ENCODE assay signal across 1 cellular context in genomic region chr1:22052115-22053017, GRCh38.
TF ChIP-seq lines count a peak whose summit lies in the region.

TSS of gene CDC42 (plus strand) at chr1:22052709. CDS start at chr1:22078479, 25,770 bp downstream.

TF ChIP-seq in HEK293, 187 proteins besides CTCF, POLR2A, EP300 and RAD21 (continued from another document and continues in another):
- no peak for TF ChIP-seq ZNF133 (tag by site-specific recombination; IDR thresholded peaks at IDR 0.05)
- TF ChIP-seq PRDM1 (tag by site-specific recombination; IDR thresholded peaks at IDR 0.05) = no peak
- TF ChIP-seq OVOL3 (tag by site-specific recombination; IDR thresholded peaks at IDR 0.05) = no peak
- no peak for TF ChIP-seq ZNF449 (tag by site-specific recombination; IDR thresholded peaks at IDR 0.05)
- no peak for TF ChIP-seq ZNF624 (tag by site-specific recombination; IDR thresholded peaks at IDR 0.05)
- peak; percentile 99 for TF ChIP-seq KLF7 (tag by site-specific recombination; IDR thresholded peaks at IDR 0.05; ENCODE audit: borderline replicate concordance)
- no peak for TF ChIP-seq ZNF292 (tag by site-specific recombination; IDR thresholded peaks at IDR 0.05; ENCODE audit: borderline replicate concordance, low read depth)
- TF ChIP-seq ZNF174 (tag by site-specific recombination; IDR thresholded peaks at IDR 0.05) = no peak
- TF ChIP-seq ZNF654 (tag by site-specific recombination; IDR thresholded peaks at IDR 0.05; ENCODE audit: low read depth) = no peak
- no peak for TF ChIP-seq REST (tag by site-specific recombination; IDR thresholded peaks at IDR 0.05)
- TF ChIP-seq FEZF1 (tag by site-specific recombination; IDR thresholded peaks at IDR 0.05) = no peak
- TF ChIP-seq ZEB2 (tag by site-specific recombination; IDR thresholded peaks at IDR 0.05) = peak; percentile 97
- 0 out of 2 replicates have a peak, but pooled peaks have one; percentile 4 for TF ChIP-seq ZNF580 (tag by site-specific recombination; IDR thresholded peaks at IDR 0.05)
- no peak for TF ChIP-seq ZNF184 (tag by site-specific recombination; IDR thresholded peaks at IDR 0.05)
- peak; percentile 95 for TF ChIP-seq KLF1 (tag by site-specific recombination; IDR thresholded peaks at IDR 0.05)
- peak; percentile 98 for TF ChIP-seq ZBTB26 (tag by site-specific recombination; optimal IDR thresholded peaks at IDR 0.05)
- TF ChIP-seq MYNN (tag by site-specific recombination; IDR thresholded peaks at IDR 0.05; ENCODE audit: borderline replicate concordance) = no peak
- no peak for TF ChIP-seq ZNF18 (tag by site-specific recombination; IDR thresholded peaks at IDR 0.05)
- TF ChIP-seq ZFP37 (tag by site-specific recombination; IDR thresholded peaks at IDR 0.05) = peak; percentile 77; the same call in 1 of the 2 replicates
- no peak for TF ChIP-seq PBX3 (CRISPR knock-in tag; IDR thresholded peaks at IDR 0.05)
- no peak for TF ChIP-seq ZNF23 (tag by site-specific recombination; IDR thresholded peaks at IDR 0.05; ENCODE audit: borderline replicate concordance)
- peak; percentile 98 for TF ChIP-seq SP2 (tag by site-specific recombination; IDR thresholded peaks at IDR 0.05)
- peak; percentile 86 for TF ChIP-seq GLIS2 (tag by site-specific recombination; IDR thresholded peaks at IDR 0.05)
- no peak for TF ChIP-seq ZFP41 (tag by site-specific recombination; IDR thresholded peaks at IDR 0.05; ENCODE audit: borderline replicate concordance)
- TF ChIP-seq, protein P1, sequence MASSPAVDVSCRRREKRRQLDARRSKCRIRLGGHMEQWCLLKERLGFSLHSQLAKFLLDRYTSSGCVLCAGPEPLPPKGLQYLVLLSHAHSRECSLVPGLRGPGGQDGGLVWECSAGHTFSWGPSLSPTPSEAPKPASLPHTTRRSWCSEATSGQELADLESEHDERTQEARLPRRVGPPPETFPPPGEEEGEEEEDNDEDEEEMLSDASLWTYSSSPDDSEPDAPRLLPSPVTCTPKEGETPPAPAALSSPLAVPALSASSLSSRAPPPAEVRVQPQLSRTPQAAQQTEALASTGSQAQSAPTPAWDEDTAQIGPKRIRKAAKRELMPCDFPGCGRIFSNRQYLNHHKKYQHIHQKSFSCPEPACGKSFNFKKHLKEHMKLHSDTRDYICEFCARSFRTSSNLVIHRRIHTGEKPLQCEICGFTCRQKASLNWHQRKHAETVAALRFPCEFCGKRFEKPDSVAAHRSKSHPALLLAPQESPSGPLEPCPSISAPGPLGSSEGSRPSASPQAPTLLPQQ (tag by site-specific recombination; IDR thresholded peaks at IDR 0.05) = peak; percentile 72
- no peak for TF ChIP-seq ZNF701 (tag by site-specific recombination; IDR thresholded peaks at IDR 0.05)
- TF ChIP-seq MEIS1 (CRISPR knock-in tag; IDR thresholded peaks at IDR 0.05; ENCODE audit: borderline replicate concordance) = no peak
- TF ChIP-seq ZNF623 (tag by site-specific recombination; IDR thresholded peaks at IDR 0.05) = no peak
- peak; percentile 32; the same call in 1 of the 2 replicates for TF ChIP-seq ZNF366 (tag by site-specific recombination; conservative IDR thresholded peaks at IDR 0.05)
- TF ChIP-seq ZNF2 (tag by site-specific recombination; IDR thresholded peaks at IDR 0.05) = peak; percentile 62; the same call in 1 of the 2 replicates
- peak; percentile 67 for TF ChIP-seq EGR2 (tag by site-specific recombination; IDR thresholded peaks at IDR 0.05; ENCODE audit: low read depth)
- peak; percentile 57; the same call in 1 of the 2 replicates for TF ChIP-seq WT1 (tag by site-specific recombination; IDR thresholded peaks at IDR 0.05)
- no peak for TF ChIP-seq GLI2 (tag by site-specific recombination; IDR thresholded peaks at IDR 0.05; ENCODE audit: borderline replicate concordance, low read depth)
- peak; percentile 51; the same call in 1 of the 2 replicates for TF ChIP-seq ZNF843 (tag by site-specific recombination; IDR thresholded peaks at IDR 0.05)
- TF ChIP-seq ZNF777 (tag by site-specific recombination; IDR thresholded peaks at IDR 0.05; ENCODE audit: borderline replicate concordance) = no peak
- no peak for TF ChIP-seq ZNF785 (tag by site-specific recombination; IDR thresholded peaks at IDR 0.05)
- TF ChIP-seq ZNF561 (tag by site-specific recombination; IDR thresholded peaks at IDR 0.05; ENCODE audit: borderline replicate concordance) = 0 out of 2 replicates have a peak, but pooled peaks have one; percentile 17
- TF ChIP-seq ZBTB7A (tag by site-specific recombination; IDR thresholded peaks at IDR 0.05; ENCODE audit: low read depth) = no peak; the same call in 1 of the 2 replicates
- TF ChIP-seq SCRT1 (tag by site-specific recombination; IDR thresholded peaks at IDR 0.05; ENCODE audit: borderline replicate concordance) = no peak
- 0 out of 2 replicates have a peak, but pooled peaks have one; percentile 5 for TF ChIP-seq ZNF404 (tag by site-specific recombination; IDR thresholded peaks at IDR 0.05)
- TF ChIP-seq ZNF621 (tag by site-specific recombination; IDR thresholded peaks at IDR 0.05) = no peak
- peak; percentile 46; the same call in 1 of the 2 replicates for TF ChIP-seq ZNF518A (tag by site-specific recombination; conservative IDR thresholded peaks at IDR 0.05; ENCODE audit: low read depth)
- no peak for TF ChIP-seq ZNF670 (tag by site-specific recombination; IDR thresholded peaks at IDR 0.05; ENCODE audit: low read depth)
- TF ChIP-seq ZNF394 (tag by site-specific recombination; IDR thresholded peaks at IDR 0.05; ENCODE audit: borderline replicate concordance) = peak; percentile 100
- TF ChIP-seq ZNF776 (tag by site-specific recombination; IDR thresholded peaks at IDR 0.05; ENCODE audit: borderline replicate concordance) = no peak
- no peak for TF ChIP-seq ZNF157 (tag by site-specific recombination; IDR thresholded peaks at IDR 0.05)
- peak; percentile 85; the same call in 1 of the 2 replicates for TF ChIP-seq ZNF501 (tag by site-specific recombination; IDR thresholded peaks at IDR 0.05)
- TF ChIP-seq ZNF555 (tag by site-specific recombination; conservative IDR thresholded peaks at IDR 0.05) = no peak
- no peak for TF ChIP-seq YY2 (tag by site-specific recombination; IDR thresholded peaks at IDR 0.05)
- no peak for TF ChIP-seq ZNF645 (tag by site-specific recombination; IDR thresholded peaks at IDR 0.05)
- no peak for TF ChIP-seq ZNF416 (tag by site-specific recombination; IDR thresholded peaks at IDR 0.05)
- TF ChIP-seq ZNF629 (tag by site-specific recombination; IDR thresholded peaks at IDR 0.05) = peak; percentile 97
